In the genomic region with DNA sequence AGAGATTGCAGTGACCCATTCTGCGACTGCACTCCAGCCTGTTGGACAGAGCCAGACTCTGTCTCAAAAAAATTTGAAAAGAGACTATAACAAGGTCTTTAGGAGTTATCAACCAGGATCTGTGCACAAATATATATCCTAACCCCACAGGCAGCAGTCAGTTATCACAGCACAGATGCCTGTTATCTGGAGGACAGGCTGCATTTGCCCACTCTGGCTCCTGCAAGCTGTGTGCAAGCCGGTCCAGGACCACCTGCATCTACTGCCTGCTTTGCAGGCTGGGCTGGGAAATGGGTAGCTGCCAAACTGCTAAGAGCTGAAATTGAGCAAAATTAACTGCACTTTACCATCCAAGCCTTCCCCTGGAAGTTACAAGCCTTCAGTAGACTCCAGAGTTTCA, we compare ENCODE assay signal across 25 cellular contexts.
"Had no signal": no experiment of that assay in that cellular context is flagged by ENCODE, and none has a peak within 500 bp of the region (broad histone marks: within the 10 kb centered on the region; RNA-seq: fewer than 3 reads in every experiment).

No MANE protein-coding gene starts in this region.

- H3K9me3 ChIP-seq: breast epithelium, right atrium auricular region, stomach, thyroid gland, upper lobe of right lung had no signal

- H3K4me1 ChIP-seq: breast epithelium, right atrium auricular region had no signal

- H3K4me3 ChIP-seq: breast epithelium, right atrium auricular region, stomach, thyroid gland, upper lobe of right lung had no signal

- H3K36me3 ChIP-seq: breast epithelium, right atrium auricular region, stomach, thyroid gland, upper lobe of right lung had no signal

- DNase-seq: activated CD4-positive, alpha-beta T cell treated with anti-CD3 and anti-CD28 coated beads for 36 hours; activated CD4-positive, CD25-positive, alpha-beta regulatory T cell; activated CD8-positive, alpha-beta memory T cell treated with anti-CD3 and anti-CD28 coated beads, Interleukin-2, amount 10 ng/mL, durations not matched to agents 7 days and 5 days; activated CD8-positive, alpha-beta T cell treated with anti-CD3 and anti-CD28 coated beads, Interleukin-2, amount 10 ng/mL, durations not matched to agents 7 days and 5 days; activated naive CD4-positive, alpha-beta T cell; activated T-cell treated with anti-CD3 and anti-CD28 coated beads, Interleukin-2, amount 50 U/mL, for 48 hours; central memory CD4-positive, alpha-beta T cell; effector CD8-positive, alpha-beta T cell; foreskin fibroblast; head of caudate nucleus; hippocampal formation; left cardiac atrium; left ventricle myocardium superior; naive B cell; occipital lobe; stimulated activated CD4-positive, alpha-beta T cell treated with anti-CD3 and anti-CD28 coated beads, Interleukin-15, amount 100 ng/mL, for 24 hours; stimulated activated CD4-positive, alpha-beta T cell treated with anti-CD3 and anti-CD28 coated beads, Interleukin-2, amount 100 ng/mL, for 24 hours; stimulated activated naive B cell treated with anti-CD40 and anti-IgM and Interleukin-4, amounts not matched to agents 10 μg/mL and 1 μg/mL and 100 μg/mL, for 72 hours; stomach; T-helper 9 cell; thyroid gland; upper lobe of right lung had no signal

- H3K27ac ChIP-seq: breast epithelium, right atrium auricular region, stomach, thyroid gland, upper lobe of right lung had no signal

- H3K27me3 ChIP-seq: breast epithelium, right atrium auricular region, stomach, thyroid gland, upper lobe of right lung had no signal

- ATAC-seq: activated CD4-positive, alpha-beta T cell treated with anti-CD3 and anti-CD28 coated beads for 36 hours; activated CD8-positive, alpha-beta memory T cell treated with anti-CD3 and anti-CD28 coated beads, Interleukin-2, amount 10 ng/mL, durations not matched to agents 7 days and 5 days; activated CD8-positive, alpha-beta T cell treated with anti-CD3 and anti-CD28 coated beads, Interleukin-2, amount 10 ng/mL, durations not matched to agents 7 days and 5 days; activated naive CD4-positive, alpha-beta T cell treated with anti-CD3 and anti-CD28 coated beads, Interleukin-2, amount 50 U/mL, for 72 hours; left cardiac atrium; left ventricle myocardium superior; stimulated activated naive B cell treated with anti-CD40 and anti-IgM and Interleukin-4, amounts not matched to agents 10 μg/mL and 1 μg/mL and 100 μg/mL, for 72 hours; upper lobe of right lung had no signal
